ENCODE assay signal across 1 cellular context in genomic region chr12:106289196-106289681, GRCh38.
TF ChIP-seq lines count a peak whose summit lies in the region.

No MANE protein-coding gene starts in this region.

TF ChIP-seq in SK-N-SH, 30 proteins besides CTCF, POLR2A, EP300 and RAD21 (continued from another document):
- TF ChIP-seq PBX3 (IDR thresholded peaks at IDR 0.05) (no peak), RXRA (IDR thresholded peaks at IDR 0.05; ENCODE audit: borderline replicate concordance, low read depth) (no peak), ZBTB33 (IDR thresholded peaks at IDR 0.05; ENCODE audit: borderline replicate concordance, low read depth) (no peak), TEAD4 (IDR thresholded peaks at IDR 0.05; ENCODE audit: borderline replicate concordance, insufficient read depth) (no peak), MEF2A (IDR thresholded peaks at IDR 0.05; ENCODE audit: borderline replicate concordance, low read depth) (no peak), GABPA (IDR thresholded peaks at IDR 0.05; ENCODE audit: low read depth) (no peak), SIN3A (IDR thresholded peaks at IDR 0.05; ENCODE audit: borderline replicate concordance, low read depth, low read length) (no peak), USF1 (IDR thresholded peaks at IDR 0.05; ENCODE audit: borderline replicate concordance, low read depth) (no peak)
